8 cellular contexts compared by ENCODE assay signal in genomic region chr9:132079391-132080071, GRCh38. TPM values are rescaled to one million over a fixed set of nuclear protein-coding genes. Genes with fewer than 3 reads are reported as not detected.
DNase-seq lines count a peak whose midpoint lies in the region; ATAC-seq and TF ChIP-seq lines count a peak whose summit lies in the region.

Gene MED27, minus strand, starts transcription at chr9:132079867. Its CDS starts 23 bp downstream, at chr9:132079844.

- TF ChIP-seq CTCF in BJ (IDR thresholded peaks at IDR 0.05; ENCODE audit: insufficient read depth, low read depth, low read length) (no peak), lower leg skin (IDR thresholded peaks at IDR 0.05) (no peak)

- POLR2A ChIA-PET in BJ (lab: Charles Lee): interaction anchor here (0.6 kb wide), 1 partner anchor 10 kb away, joined by 3 read pairs; no protein-coding TSS in a partner anchor
- POLR2A ChIA-PET in activated CD4-positive, alpha-beta memory T cell treated with anti-CD3 and anti-CD28 coated beads for 36 hours (lab: Charles Lee): interaction anchor here (0.6 to 1.2 kb wide), 3 partner anchors 72 to 435 kb away, joined by 3 to 7 read pairs (median 5); no protein-coding TSS in a partner anchor

- CTCF ChIA-PET in BJ (lab: Yijun Ruan, JAX): interaction anchor here (1.4 kb wide), 1 partner anchor 13 kb away, joined by 6 read pairs; no protein-coding TSS in a partner anchor
- CTCF ChIA-PET in activated CD4-positive, alpha-beta memory T cell treated with anti-CD3 and anti-CD28 coated beads for 36 hours (lab: Charles Lee): interaction anchor here (0.6 to 1.2 kb wide), 4 partner anchors 90 to 201 kb away, joined by 3 to 5 read pairs (median 4); no protein-coding TSS in a partner anchor

- ATAC-seq in GM19324 (IDR thresholded peaks at IDR 0.05; ENCODE audit: low FRiP score, unreplicated experiment) (peak; percentile 70), HG03571 (IDR thresholded peaks at IDR 0.05; ENCODE audit: unreplicated experiment) (peak; percentile 83)

- WGBS in lower leg skin, 2 donors: 0 to 2% methylated on average over 41 of the region's 41 CpGs

- peaks cover 46% of the 10 kb centered on the region for H3K4me1 Mint-ChIP-seq in activated CD4-positive, alpha-beta memory T cell treated with anti-CD3 and anti-CD28 coated beads for 36 hours (ENCODE audit: low read depth)

- peaks cover 20% of the 10 kb centered on the region for H3K36me3 Mint-ChIP-seq in activated CD4-positive, alpha-beta memory T cell treated with anti-CD3 and anti-CD28 coated beads for 36 hours

- H3K36me3 ChIP-seq in BJ (ENCODE audit: control insufficient read depth, insufficient read depth, low read length): peaks cover 2% of the 10 kb centered on the region; the same call in 1 of the 2 replicates

- H3K27me3 Mint-ChIP-seq in activated CD4-positive, alpha-beta memory T cell treated with anti-CD3 and anti-CD28 coated beads for 36 hours: no peaks in the 10 kb centered on the region

- peak within 1 kb of the TSS; percentile 79 for H3K27ac Mint-ChIP-seq in activated CD4-positive, alpha-beta memory T cell treated with anti-CD3 and anti-CD28 coated beads for 36 hours

- intact Hi-C loops in activated CD4-positive, alpha-beta memory T cell treated with anti-CD3 and anti-CD28 coated beads for 36 hours (cut with micrococcal nuclease): loop anchor here (1.0 to 5.0 kb wide), 5 partner anchors 68 to 577 kb away; partner anchors contain the start of genes NTNG2 and POMT1
- intact Hi-C loops in lower leg skin (cut with DNase I; ENCODE audit: low total_unique reads): no loop called here

- peak within 1 kb of the TSS; percentile 91 for H3K4me3 Mint-ChIP-seq in activated CD4-positive, alpha-beta memory T cell treated with anti-CD3 and anti-CD28 coated beads for 36 hours

- peak within 1 kb of the TSS; percentile 74 for H3K4me3 ChIP-seq in BJ (ENCODE audit: low read depth, low read length)
- peak within 1 kb of the TSS; percentile 52 for H3K4me3 ChIP-seq in lower leg skin (ENCODE audit: low read depth, poor library complexity, severe bottlenecking)

- no peaks in the 10 kb centered on the region for H3K9me3 Mint-ChIP-seq in activated CD4-positive, alpha-beta memory T cell treated with anti-CD3 and anti-CD28 coated beads for 36 hours

- DNase-seq in BJ (ENCODE audit: low read depth) (peak; percentile 41), NCI-H82 treated with DMSO at 0.1 percent for 48 hours (lab: John Stamatoyannopoulos, UW; ENCODE audit: unreplicated experiment) (peak; percentile 50), ecto neural progenitor cell (ENCODE audit: low spot score) (peak; percentile 92), lower leg skin (ENCODE audit: low spot score in 2 of 2) (peak; percentile 91 to 98)
- peak; percentile 97 for DNase-seq in activated CD4-positive, alpha-beta memory T cell treated with anti-CD3 and anti-CD28 coated beads for 36 hours
- peak; percentile 87 to 93 for DNase-seq in stimulated activated CD4-positive, alpha-beta T cell treated with anti-CD3 and anti-CD28 coated beads, Interleukin-4, amount 100 ng/mL, for 4 hours

- no peak for TF ChIP-seq POLR2A in lower leg skin (IDR thresholded peaks at IDR 0.05)

- no peaks in the 10 kb centered on the region for H3K27me3 ChIP-seq in BJ (ENCODE audit: control insufficient read depth, insufficient read depth, low read length)

RNA-seq across cellular contexts. Expression of gene MED27, which starts in this region (rescaled TPM):
- polyA plus RNA-seq in BJ (2011; rRNA removed): 34.3 and 36.9 TPM in 2 replicates
- polyA minus RNA-seq in BJ (2011; rRNA and poly(A)+ RNA removed): 20.0 and 29.5 TPM in 2 replicates
- total RNA-seq in activated CD4-positive, alpha-beta memory T cell treated with anti-CD3 and anti-CD28 coated beads for 36 hours: 10 to 100 TPM; 30.1 to 32.4 TPM
- total RNA-seq in lower leg skin: 10 to 100 TPM; 15.4 to 20.3 (median 16.5) TPM

Comparison
In these comparisons a context has a peak if more than half of its experiments do, and no peak if none do; other contexts are left out.
1. Peak in every context shown above with its lines: DNase-seq, ATAC-seq and H3K4me3 ChIP-seq.
2. DNase-seq: peak in every context shown above with its lines; median percentile 97 in activated CD4-positive, alpha-beta memory T cell treated with anti-CD3 and anti-CD28 coated beads for 36 hours; 94 in lower leg skin; 92 in ecto neural progenitor cell; 90 in stimulated activated CD4-positive, alpha-beta T cell treated with anti-CD3 and anti-CD28 coated beads, Interleukin-4, amount 100 ng/mL, for 4 hours; 50 in NCI-H82 treated with DMSO at 0.1 percent for 48 hours; 41 in BJ.